ENCODE assay signal across 23 cellular contexts in genomic region chr15:48905216-48905615, GRCh38.
"Had no signal": no experiment of that assay in that cellular context is flagged by ENCODE, and none has a peak within 500 bp of the region (broad histone marks: within the 10 kb centered on the region; RNA-seq: fewer than 3 reads in every experiment).

No MANE protein-coding gene starts in this region.

- H3K9me3 Mint-ChIP-seq: activated naive CD4-positive, alpha-beta T cell treated with anti-CD3 and anti-CD28 coated beads, Interleukin-2, amount 10 ng/mL, durations not matched to agents 7 days and 5 days; central memory CD8-positive, alpha-beta T cell; natural killer cell had no signal

- H3K4me1 ChIP-seq: left lung, lower lobe of right lung, suprapubic skin, upper lobe of right lung had no signal

- DNase-seq: activated CD4-positive, alpha-beta T cell treated with anti-CD3 and anti-CD28 coated beads, Interleukin-2, amount 50 U/mL, for 4 hours; activated CD4-positive, CD25-positive, alpha-beta regulatory T cell treated with anti-CD3 and anti-CD28 coated beads, Interleukin-2, amount 50 U/mL, for 72 hours; activated gamma-delta T cell; activated naive CD4-positive, alpha-beta T cell treated with anti-CD3 and anti-CD28 coated beads, Interleukin-2, amount 10 ng/mL, durations not matched to agents 7 days and 5 days; activated T-cell treated with anti-CD3 and anti-CD28 coated beads, Interleukin-2, amount 50 U/mL, for 48 hours; dermis blood vessel endothelial cell; effector CD4-positive, alpha-beta T cell; left lung; lower lobe of right lung; mesenchymal stem cell; natural killer cell; stimulated activated CD4-positive, alpha-beta T cell treated with anti-CD3 and anti-CD28 coated beads, Interleukin-12 subunit alpha, Interleukin-12 subunit beta, amount 100 ng/mL, for 4 hours; stimulated activated CD4-positive, alpha-beta T cell treated with anti-CD3 and anti-CD28 coated beads, Interleukin-4, amount 100 ng/mL, for 1 hour; T-helper 17 cell; T1000; tibial artery; upper lobe of right lung; WERI-Rb-1 had no signal

- H3K27me3 ChIP-seq: left lung, suprapubic skin, tibial artery, upper lobe of right lung had no signal

- ATAC-seq: left lung, lower lobe of right lung, natural killer cell, sciatic nerve, SK-N-SH treated with all-trans-retinoic acid at 6 μM for 48 hours, T-helper 17 cell, upper lobe of right lung had no signal

- H3K27ac ChIP-seq: left lung, lower lobe of right lung, skin epidermis, suprapubic skin, upper lobe of right lung, WERI-Rb-1 had no signal

- H3K36me3 Mint-ChIP-seq: activated naive CD4-positive, alpha-beta T cell treated with anti-CD3 and anti-CD28 coated beads, Interleukin-2, amount 10 ng/mL, durations not matched to agents 7 days and 5 days; natural killer cell had no signal

- H3K27ac Mint-ChIP-seq: activated naive CD4-positive, alpha-beta T cell treated with anti-CD3 and anti-CD28 coated beads, Interleukin-2, amount 10 ng/mL, durations not matched to agents 7 days and 5 days; natural killer cell; T-helper 17 cell had no signal

- H3K36me3 ChIP-seq: left lung, lower lobe of right lung, suprapubic skin, tibial artery, upper lobe of right lung, WERI-Rb-1 had no signal

- H3K27me3 Mint-ChIP-seq: central memory CD8-positive, alpha-beta T cell had no signal

- H3K4me3 Mint-ChIP-seq: activated naive CD4-positive, alpha-beta T cell treated with anti-CD3 and anti-CD28 coated beads, Interleukin-2, amount 10 ng/mL, durations not matched to agents 7 days and 5 days; central memory CD8-positive, alpha-beta T cell; natural killer cell; T-helper 17 cell had no signal

- H3K4me1 Mint-ChIP-seq: activated naive CD4-positive, alpha-beta T cell treated with anti-CD3 and anti-CD28 coated beads, Interleukin-2, amount 10 ng/mL, durations not matched to agents 7 days and 5 days; central memory CD8-positive, alpha-beta T cell; natural killer cell; T-helper 17 cell had no signal

- H3K9me3 ChIP-seq: left lung, lower lobe of right lung, suprapubic skin, tibial artery, upper lobe of right lung had no signal

- H3K4me3 ChIP-seq: left lung, lower lobe of right lung, skin epidermis, suprapubic skin, tibial artery, upper lobe of right lung had no signal
